In the genomic region with DNA sequence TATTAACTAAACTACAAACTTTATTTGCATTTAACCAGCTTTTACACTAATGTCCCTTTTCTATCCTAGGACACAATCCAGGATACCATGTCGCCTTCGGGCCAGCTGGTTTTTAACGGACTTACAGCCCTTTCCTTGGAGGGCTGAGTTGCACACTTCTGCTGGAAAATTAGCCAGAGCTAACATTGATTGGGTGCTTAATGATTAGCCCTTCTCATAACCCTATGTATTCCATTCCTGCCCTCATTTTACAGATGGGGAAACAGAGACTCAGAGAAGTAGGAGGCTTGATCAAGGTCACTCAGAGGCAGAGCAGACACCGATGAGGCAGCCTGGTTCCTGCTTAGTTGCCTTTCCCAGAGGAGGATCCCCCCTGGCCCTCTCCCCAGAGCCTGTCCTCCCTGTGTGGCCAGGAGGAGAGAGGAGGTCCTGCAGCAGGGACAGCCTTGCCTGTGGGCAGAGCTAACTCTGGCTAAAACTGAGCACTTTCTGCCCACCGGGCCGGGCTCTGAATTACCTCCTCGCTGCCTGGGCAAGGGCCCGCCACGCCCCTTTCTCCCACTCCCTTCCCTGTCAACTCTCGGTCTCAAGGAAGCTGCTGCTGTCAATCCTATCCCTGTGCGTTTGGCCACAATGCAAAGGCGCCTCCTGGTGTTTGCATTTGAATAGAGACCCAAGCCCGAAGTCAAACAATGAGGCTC, we compare ENCODE assay signal across 8 cellular contexts. TPM values are rescaled to one million over a fixed set of nuclear protein-coding genes. Genes with fewer than 3 reads are reported as not detected.
DNase-seq lines count a peak whose midpoint lies in the region; ATAC-seq, FAIRE-seq and TF ChIP-seq lines count a peak whose summit lies in the region.

No MANE protein-coding gene starts in this region.

- H3K4me1 ChIP-seq in DND-41 (ENCODE audit: insufficient read depth, low read length): no peaks in the 10 kb centered on the region
- H3K4me1 ChIP-seq in OCI-LY3 (ENCODE audit: low read length): no peaks in the 10 kb centered on the region
- peaks cover 0 to 7% (median 0%) of the 10 kb centered on the region in 4 donors for H3K4me1 ChIP-seq in tibial artery

- DNase-seq in DND-41: peak; percentile 50
- DNase-seq in bronchial epithelial cell (ENCODE audit: low read depth): peak; percentile 38
- no peak for DNase-seq in kidney epithelial cell (ENCODE audit: low read depth)
- DNase-seq in tibial artery: no peak
- DNase-seq in H54 (ENCODE audit: insufficient read length, low spot score): no peak

- TF ChIP-seq CTCF in DND-41 (IDR thresholded peaks at IDR 0.05; ENCODE audit: borderline replicate concordance, extremely low read depth, low read length, poor library complexity, severe bottlenecking): peak; percentile 76
- peak; percentile 66 for TF ChIP-seq CTCF in OCI-LY3 (IDR thresholded peaks at IDR 0.05; ENCODE audit: low read depth, low read length)
- TF ChIP-seq CTCF in bronchial epithelial cell (IDR thresholded peaks at IDR 0.05; ENCODE audit: insufficient read depth, low read length, severe bottlenecking): peak; percentile 83
- TF ChIP-seq CTCF in kidney epithelial cell (IDR thresholded peaks at IDR 0.05; ENCODE audit: insufficient read depth, low read length, poor library complexity, severe bottlenecking): peak; percentile 82
- peak; percentile 32 to 49 for TF ChIP-seq CTCF in tibial artery (IDR thresholded peaks at IDR 0.05)

- intact Hi-C loops in tibial artery (cut with DNase I; ENCODE audit: low total_unique reads): no loop called here

- H3K79me2 ChIP-seq in DND-41 (ENCODE audit: insufficient read depth, low read length): no peaks in the 10 kb centered on the region
- no peaks in the 10 kb centered on the region for H3K79me2 ChIP-seq in OCI-LY3 (ENCODE audit: low read length)

- H3K27me3 ChIP-seq in DND-41 (ENCODE audit: insufficient read depth, low read length, poor library complexity) (peaks cover 10% of the 10 kb centered on the region), OCI-LY3 (ENCODE audit: low read depth, low read length) (peaks cover 3% of the 10 kb centered on the region; the same call in 1 of the 2 replicates), bronchial epithelial cell (ENCODE audit: control insufficient read depth, insufficient read depth, low read length) (peaks cover 3% of the 10 kb centered on the region), kidney epithelial cell (ENCODE audit: control insufficient read depth, insufficient read depth, low read length) (no peaks in the 10 kb centered on the region), tibial artery (peaks cover 0 to 38% of the 10 kb centered on the region in 2 donors)

- ATAC-seq in DND-41 (ENCODE audit: insufficient read depth, low read depth) (peak; percentile 76), HG02885 (IDR thresholded peaks at IDR 0.05; ENCODE audit: poor library complexity, unreplicated experiment) (peak; percentile 69), HG02884 (IDR thresholded peaks at IDR 0.05; ENCODE audit: unreplicated experiment) (no peak)

- H3K9me3 ChIP-seq in DND-41 (ENCODE audit: insufficient read depth, low read length, severe bottlenecking) (no peaks in the 10 kb centered on the region), OCI-LY3 (ENCODE audit: insufficient read depth, low read length) (no peaks in the 10 kb centered on the region), tibial artery (peaks cover 0 to 5% (median 0%) of the 10 kb centered on the region in 3 donors)

- H3K9ac ChIP-seq in DND-41 (ENCODE audit: low read depth, low read length) (no peak overlapping the region), OCI-LY3 (ENCODE audit: low read length) (no peak overlapping the region)

- H3K4me3 ChIP-seq in DND-41 (ENCODE audit: low read depth in 1 of 2, low read length in 2 of 2): no peak overlapping the region
- no peak overlapping the region for H3K4me3 ChIP-seq in OCI-LY3 (ENCODE audit: low read length)
- no peak overlapping the region for H3K4me3 ChIP-seq in bronchial epithelial cell (ENCODE audit: low read depth, low read length)
- H3K4me3 ChIP-seq in kidney epithelial cell (ENCODE audit: low read depth, low read length): no peak overlapping the region
- H3K4me3 ChIP-seq in tibial artery: no peak overlapping the region

- no peaks in the 10 kb centered on the region for H4K20me1 ChIP-seq in DND-41 (ENCODE audit: insufficient read depth, low read length)
- H4K20me1 ChIP-seq in OCI-LY3 (ENCODE audit: insufficient read depth, low read length): no peaks in the 10 kb centered on the region

- FAIRE-seq in bronchial epithelial cell (lab: Jason Lieb, UNC) (no peak), H54 (lab: Jason Lieb, UNC) (no peak)

- H3K36me3 ChIP-seq in DND-41 (ENCODE audit: insufficient read depth, low read length) (no peaks in the 10 kb centered on the region), OCI-LY3 (replicated peaks; ENCODE audit: low read depth, low read length) (no peaks in the 10 kb centered on the region), bronchial epithelial cell (ENCODE audit: control insufficient read depth, insufficient read depth, low read length) (no peaks in the 10 kb centered on the region), kidney epithelial cell (ENCODE audit: control insufficient read depth, insufficient read depth, low read length) (no peaks in the 10 kb centered on the region), tibial artery (no peaks in the 10 kb centered on the region)

- H2AFZ ChIP-seq in DND-41 (ENCODE audit: low read depth, low read length): no peak overlapping the region
- H2AFZ ChIP-seq in OCI-LY3 (ENCODE audit: low read depth, low read length): peak overlapping the region; percentile 41; the same call in 1 of the 2 replicates

- no peak overlapping the region for H3K4me2 ChIP-seq in DND-41 (ENCODE audit: insufficient read depth, low read length)
- H3K4me2 ChIP-seq in OCI-LY3 (ENCODE audit: low read length): peak overlapping the region; percentile 25; the same call in 1 of the 2 replicates

- H3K27ac ChIP-seq in DND-41 (ENCODE audit: low read length) (no peak overlapping the region), OCI-LY3 (ENCODE audit: low read length) (no peak overlapping the region), tibial artery (no peak overlapping the region)

- TF ChIP-seq POLR2A in H54 (IDR thresholded peaks at IDR 0.05; ENCODE audit: low read depth, low read length): no peak

RNA-seq across cellular contexts. Expression of gene PAX6, which starts 59.6 kb away (rescaled TPM):
- total RNA-seq in bronchial epithelial cell (not detected in 2 replicates), kidney epithelial cell (0.21 and 1.1 TPM in 2 replicates)

Comparison
In these comparisons a context has a peak if more than half of its experiments do, and no peak if none do; other contexts are left out.
1. DNase-seq: peak in DND-41 (single experiment) and bronchial epithelial cell (single experiment); none in kidney epithelial cell (single experiment), tibial artery (0 of 2) and H54 (single experiment).
2. Peak in every context shown above with its lines, with median percentiles within 50 percentile points of each other: CTCF ChIP-seq.